10 cellular contexts compared by ENCODE assay signal in the genomic region with DNA sequence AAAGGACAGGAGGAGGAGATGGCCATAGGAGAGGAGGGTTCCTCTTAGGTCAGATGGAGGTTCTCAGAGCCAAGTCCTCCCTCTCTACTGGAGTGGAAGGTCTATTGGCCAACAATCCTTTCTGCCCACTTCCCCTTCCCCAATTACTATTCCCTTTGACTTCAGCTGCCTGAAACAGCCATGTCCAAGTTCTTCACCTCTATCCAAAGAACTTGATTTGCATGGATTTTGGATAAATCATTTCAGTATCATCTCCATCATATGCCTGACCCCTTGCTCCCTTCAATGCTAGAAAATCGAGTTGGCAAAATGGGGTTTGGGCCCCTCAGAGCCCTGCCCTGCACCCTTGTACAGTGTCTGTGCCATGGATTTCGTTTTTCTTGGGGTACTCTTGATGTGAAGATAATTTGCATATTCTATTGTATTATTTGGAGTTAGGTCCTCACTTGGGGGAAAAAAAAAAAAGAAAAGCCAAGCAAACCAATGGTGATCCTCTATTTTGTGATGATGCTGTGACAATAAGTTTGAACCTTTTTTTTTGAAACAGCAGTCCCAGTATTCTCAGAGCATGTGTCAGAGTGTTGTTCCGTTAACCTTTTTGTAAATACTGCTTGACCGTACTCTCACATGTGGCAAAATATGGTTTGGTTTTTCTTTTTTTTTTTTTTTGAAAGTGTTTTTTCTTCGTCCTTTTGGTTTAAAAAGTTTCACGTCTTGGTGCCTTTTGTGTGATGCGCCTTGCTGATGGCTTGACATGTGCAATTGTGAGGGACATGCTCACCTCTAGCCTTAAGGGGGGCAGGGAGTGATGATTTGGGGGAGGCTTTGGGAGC. TPM values are rescaled to one million over a fixed set of nuclear protein-coding genes. Genes with fewer than 3 reads are reported as not detected.
DNase-seq lines count a peak whose midpoint lies in the region; ATAC-seq and TF ChIP-seq lines count a peak whose summit lies in the region.
"Had no signal": no experiment of that assay in that cellular context is flagged by ENCODE, and none has a peak within 500 bp of the region (broad histone marks: within the 10 kb centered on the region; RNA-seq: fewer than 3 reads in every experiment).

No MANE protein-coding gene starts in this region.

- intact Hi-C loops in activated CD4-positive, alpha-beta T cell treated with anti-CD3 and anti-CD28 coated beads, Interleukin-2, amount 10 ng/mL, durations not matched to agents 24 days and 14 days (cut with micrococcal nuclease), result loop anchor here (10.0 kb wide), 2 partner anchors 714 to 826 kb away; partner anchors contain the start of genes HNRNPA0 and MATR3

- ATAC-seq in WTC11, result no peak
- ATAC-seq in stimulated activated naive CD8-positive, alpha-beta T cell treated with anti-CD3 and anti-CD28 coated beads, Interleukin-15, amount 100 ng/mL, for 72 hours, result no peak
- ATAC-seq in GM21381 (IDR thresholded peaks at IDR 0.05; ENCODE audit: unreplicated experiment), result no peak
- ATAC-seq in HG03097 (IDR thresholded peaks at IDR 0.05; ENCODE audit: low FRiP score, unreplicated experiment), result no peak

- no peak for DNase-seq in activated CD4-positive, alpha-beta T cell treated with anti-CD3 and anti-CD28 coated beads, Interleukin-2, amount 10 ng/mL, durations not matched to agents 24 days and 14 days
- DNase-seq in activated CD4-positive, alpha-beta T cell treated with anti-CD3 and anti-CD28 coated beads, Interleukin-2, amount 50 U/mL, for 4 hours, result no peak
- DNase-seq in WTC11 (ENCODE audit: low spot score), result no peak
- peak; percentile 74 for DNase-seq in fibroblast of the aortic adventitia (ENCODE audit: low read depth)
- DNase-seq in stimulated activated naive CD8-positive, alpha-beta T cell treated with anti-CD3 and anti-CD28 coated beads, Interleukin-15, amount 100 ng/mL, for 72 hours, result no peak
- no peak for DNase-seq in NCI-H2029 (lab: John Stamatoyannopoulos, UW)
- DNase-seq: DMS153 had no signal

- peak overlapping the region; percentile 90 for H3K4me3 Mint-ChIP-seq in activated CD4-positive, alpha-beta T cell treated with anti-CD3 and anti-CD28 coated beads, Interleukin-2, amount 10 ng/mL, durations not matched to agents 24 days and 14 days
- peak overlapping the region; percentile 72 for H3K4me3 Mint-ChIP-seq in WTC11
- peak overlapping the region; percentile 87 to 91 for H3K4me3 Mint-ChIP-seq in stimulated activated naive CD8-positive, alpha-beta T cell treated with anti-CD3 and anti-CD28 coated beads, Interleukin-15, amount 100 ng/mL, for 72 hours

- H3K9me3 Mint-ChIP-seq in activated CD4-positive, alpha-beta T cell treated with anti-CD3 and anti-CD28 coated beads, Interleukin-2, amount 10 ng/mL, durations not matched to agents 24 days and 14 days, result no peaks in the 10 kb centered on the region
- no peaks in the 10 kb centered on the region for H3K9me3 Mint-ChIP-seq in WTC11
- no peaks in the 10 kb centered on the region for H3K9me3 Mint-ChIP-seq in stimulated activated naive CD8-positive, alpha-beta T cell treated with anti-CD3 and anti-CD28 coated beads, Interleukin-15, amount 100 ng/mL, for 72 hours
- H3K9me3 Mint-ChIP-seq: dendritic cell treated with granulocyte-macrophage colony-stimulating factor and Interleukin-4, amounts not matched to agents 40 ng/mL and 50 ng/mL, for 4 days had no signal

- POLR2A ChIA-PET in WTC11 (lab: Charles Lee), result no interaction called here

- peaks cover 26% of the 10 kb centered on the region for H3K4me1 Mint-ChIP-seq in activated CD4-positive, alpha-beta T cell treated with anti-CD3 and anti-CD28 coated beads, Interleukin-2, amount 10 ng/mL, durations not matched to agents 24 days and 14 days
- H3K4me1 Mint-ChIP-seq in WTC11, result peaks cover 12% of the 10 kb centered on the region
- peaks cover 34% of the 10 kb centered on the region for H3K4me1 Mint-ChIP-seq in stimulated activated naive CD8-positive, alpha-beta T cell treated with anti-CD3 and anti-CD28 coated beads, Interleukin-15, amount 100 ng/mL, for 72 hours

- TF ChIP-seq CTCF in WTC11 (IDR thresholded peaks at IDR 0.05), result no peak
- TF ChIP-seq CTCF in fibroblast of the aortic adventitia (IDR thresholded peaks at IDR 0.05; ENCODE audit: insufficient read depth, low read length), result no peak

- peak overlapping the region; percentile 62 for H3K27ac Mint-ChIP-seq in activated CD4-positive, alpha-beta T cell treated with anti-CD3 and anti-CD28 coated beads, Interleukin-2, amount 10 ng/mL, durations not matched to agents 24 days and 14 days
- no peak overlapping the region for H3K27ac Mint-ChIP-seq in WTC11
- H3K27ac Mint-ChIP-seq in stimulated activated naive CD8-positive, alpha-beta T cell treated with anti-CD3 and anti-CD28 coated beads, Interleukin-15, amount 100 ng/mL, for 72 hours, result peak overlapping the region in 1 of 2 donors; percentile 98
- H3K27ac Mint-ChIP-seq: dendritic cell treated with granulocyte-macrophage colony-stimulating factor and Interleukin-4, amounts not matched to agents 40 ng/mL and 50 ng/mL, for 4 days had no signal

- CTCF ChIA-PET in WTC11 (lab: Charles Lee), result interaction anchor here (1.0 kb wide), 1 partner anchor 36 kb away, joined by 4 read pairs; no protein-coding TSS in a partner anchor

- peak overlapping the region; percentile 84 for H3K4me3 ChIP-seq in fibroblast of the aortic adventitia (ENCODE audit: low read depth, low read length)

- H3K36me3 Mint-ChIP-seq in activated CD4-positive, alpha-beta T cell treated with anti-CD3 and anti-CD28 coated beads, Interleukin-2, amount 10 ng/mL, durations not matched to agents 24 days and 14 days (ENCODE audit: low read depth), result peaks cover 28% of the 10 kb centered on the region
- peaks cover 22% of the 10 kb centered on the region for H3K36me3 Mint-ChIP-seq in WTC11

- peaks cover 17% of the 10 kb centered on the region for H3K27me3 Mint-ChIP-seq in activated CD4-positive, alpha-beta T cell treated with anti-CD3 and anti-CD28 coated beads, Interleukin-2, amount 10 ng/mL, durations not matched to agents 24 days and 14 days
- H3K27me3 Mint-ChIP-seq in WTC11 (ENCODE audit: low read depth), result peaks cover 34% of the 10 kb centered on the region
- no peaks in the 10 kb centered on the region for H3K27me3 Mint-ChIP-seq in stimulated activated naive CD8-positive, alpha-beta T cell treated with anti-CD3 and anti-CD28 coated beads, Interleukin-15, amount 100 ng/mL, for 72 hours

TF ChIP-seq in WTC11, 78 proteins besides CTCF, POLR2A, EP300 and RAD21:
- TF ChIP-seq ERG (CRISPR knock-in tag; IDR thresholded peaks at IDR 0.05) (peak; percentile 82; the same call in 1 of the 2 replicates), EMX1 (CRISPR knock-in tag; IDR thresholded peaks at IDR 0.05) (0 out of 2 replicates have a peak, but pooled peaks have one; percentile 67), ZNF396 (CRISPR knock-in tag; IDR thresholded peaks at IDR 0.05; ENCODE audit: borderline replicate concordance) (no peak)
- TF ChIP-seq, protein P1, sequence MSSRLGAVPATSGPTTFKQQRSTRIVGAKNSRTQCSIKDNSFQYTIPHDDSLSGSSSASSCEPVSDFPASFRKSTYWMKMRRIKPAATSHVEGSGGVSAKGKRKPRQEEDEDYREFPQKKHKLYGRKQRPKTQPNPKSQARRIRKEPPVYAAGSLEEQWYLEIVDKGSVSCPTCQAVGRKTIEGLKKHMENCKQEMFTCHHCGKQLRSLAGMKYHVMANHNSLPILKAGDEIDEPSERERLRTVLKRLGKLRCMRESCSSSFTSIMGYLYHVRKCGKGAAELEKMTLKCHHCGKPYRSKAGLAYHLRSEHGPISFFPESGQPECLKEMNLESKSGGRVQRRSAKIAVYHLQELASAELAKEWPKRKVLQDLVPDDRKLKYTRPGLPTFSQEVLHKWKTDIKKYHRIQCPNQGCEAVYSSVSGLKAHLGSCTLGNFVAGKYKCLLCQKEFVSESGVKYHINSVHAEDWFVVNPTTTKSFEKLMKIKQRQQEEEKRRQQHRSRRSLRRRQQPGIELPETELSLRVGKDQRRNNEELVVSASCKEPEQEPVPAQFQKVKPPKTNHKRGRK (CRISPR knock-in tag; IDR thresholded peaks at IDR 0.05; ENCODE audit: borderline replicate concordance), result no peak

RNA-seq across cellular contexts. Expression of gene EGR1, which starts 3.1 kb away (rescaled TPM):
- total RNA-seq in activated CD4-positive, alpha-beta T cell treated with anti-CD3 and anti-CD28 coated beads, Interleukin-2, amount 10 ng/mL, durations not matched to agents 24 days and 14 days, result 53.4 and 54.6 TPM in 2 replicates
- total RNA-seq in WTC11 (2021) (15.7 to 30.0 TPM (median 28.5 TPM) in 3 replicates), fibroblast of the aortic adventitia (ENCODE audit: low replicate concordance) (1.6 and 6.3 TPM in 2 replicates)

RNA-seq across cellular contexts. Expression of gene REEP2, which starts 29.5 kb away (rescaled TPM):
- total RNA-seq in activated CD4-positive, alpha-beta T cell treated with anti-CD3 and anti-CD28 coated beads, Interleukin-2, amount 10 ng/mL, durations not matched to agents 24 days and 14 days, result 3.5 and 4.6 TPM in 2 replicates
- total RNA-seq in WTC11 (2021) (47.7 to 51.1 TPM (median 50.9 TPM) in 3 replicates), fibroblast of the aortic adventitia (ENCODE audit: low replicate concordance) (1.1 and 6.1 TPM in 2 replicates)
